1 cellular context compared by ENCODE assay signal in the genomic region with DNA sequence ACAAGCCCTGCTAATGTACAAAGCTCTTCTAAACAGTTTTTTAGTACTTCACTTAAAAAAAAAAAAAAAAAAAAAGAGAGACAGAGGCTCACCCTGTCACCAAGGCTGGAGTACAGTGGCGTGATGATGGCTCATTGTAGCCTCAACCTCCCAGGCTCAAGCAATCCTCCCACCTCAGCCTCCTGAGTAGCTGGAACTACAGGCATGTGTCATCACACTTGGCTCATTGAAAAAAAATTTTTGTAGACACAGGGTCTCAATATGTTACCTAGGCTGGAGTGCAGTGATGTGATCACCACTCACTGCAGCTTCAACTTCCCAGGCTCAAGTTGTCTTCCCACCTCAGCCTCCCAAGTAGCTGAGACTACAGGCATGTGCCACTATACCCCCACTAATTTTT.
TF ChIP-seq lines count a peak whose summit lies in the region.

No MANE protein-coding gene starts in this region.

TF ChIP-seq in GM12878, 131 proteins besides CTCF, POLR2A, EP300 and RAD21 (continued from another document):
- TF ChIP-seq, protein P1, sequence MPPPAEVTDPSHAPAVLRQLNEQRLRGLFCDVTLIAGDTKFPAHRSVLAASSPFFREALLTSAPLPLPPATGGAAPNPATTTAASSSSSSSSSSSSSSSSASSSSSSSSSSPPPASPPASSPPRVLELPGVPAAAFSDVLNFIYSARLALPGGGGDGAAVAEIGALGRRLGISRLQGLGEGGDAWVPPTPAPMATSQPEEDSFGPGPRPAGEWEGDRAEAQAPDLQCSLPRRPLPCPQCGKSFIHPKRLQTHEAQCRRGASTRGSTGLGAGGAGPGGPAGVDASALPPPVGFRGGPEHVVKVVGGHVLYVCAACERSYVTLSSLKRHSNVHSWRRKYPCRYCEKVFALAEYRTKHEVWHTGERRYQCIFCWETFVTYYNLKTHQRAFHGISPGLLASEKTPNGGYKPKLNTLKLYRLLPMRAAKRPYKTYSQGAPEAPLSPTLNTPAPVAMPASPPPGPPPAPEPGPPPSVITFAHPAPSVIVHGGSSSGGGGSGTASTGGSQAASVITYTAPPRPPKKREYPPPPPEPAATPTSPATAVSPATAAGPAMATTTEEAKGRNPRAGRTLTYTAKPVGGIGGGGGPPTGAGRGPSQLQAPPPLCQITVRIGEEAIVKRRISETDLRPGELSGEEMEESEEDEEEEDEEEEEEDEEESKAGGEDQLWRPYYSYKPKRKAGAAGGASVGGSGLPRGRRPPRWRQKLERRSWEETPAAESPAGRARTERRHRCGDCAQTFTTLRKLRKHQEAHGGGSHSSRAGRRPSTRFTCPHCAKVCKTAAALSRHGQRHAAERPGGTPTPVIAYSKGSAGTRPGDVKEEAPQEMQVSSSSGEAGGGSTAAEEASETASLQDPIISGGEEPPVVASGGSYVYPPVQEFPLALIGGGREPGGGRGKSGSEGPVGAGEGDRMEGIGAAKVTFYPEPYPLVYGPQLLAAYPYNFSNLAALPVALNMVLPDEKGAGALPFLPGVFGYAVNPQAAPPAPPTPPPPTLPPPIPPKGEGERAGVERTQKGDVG (CRISPR knock-in tag; IDR thresholded peaks at IDR 0.05), result no peak
- TF ChIP-seq TCF12 (IDR thresholded peaks at IDR 0.05; ENCODE audit: low read depth, low read length), result no peak
- no peak for TF ChIP-seq GABPA (IDR thresholded peaks at IDR 0.05; ENCODE audit: low read depth)
- TF ChIP-seq, protein P2, sequence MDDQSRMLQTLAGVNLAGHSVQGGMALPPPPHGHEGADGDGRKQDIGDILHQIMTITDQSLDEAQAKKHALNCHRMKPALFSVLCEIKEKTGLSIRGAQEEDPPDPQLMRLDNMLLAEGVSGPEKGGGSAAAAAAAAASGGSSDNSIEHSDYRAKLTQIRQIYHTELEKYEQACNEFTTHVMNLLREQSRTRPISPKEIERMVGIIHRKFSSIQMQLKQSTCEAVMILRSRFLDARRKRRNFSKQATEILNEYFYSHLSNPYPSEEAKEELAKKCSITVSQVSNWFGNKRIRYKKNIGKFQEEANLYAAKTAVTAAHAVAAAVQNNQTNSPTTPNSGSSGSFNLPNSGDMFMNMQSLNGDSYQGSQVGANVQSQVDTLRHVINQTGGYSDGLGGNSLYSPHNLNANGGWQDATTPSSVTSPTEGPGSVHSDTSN (IDR thresholded peaks at IDR 0.05; ENCODE audit: insufficient replicate concordance, low read depth, low read length), result no peak
- TF ChIP-seq, protein P3, sequence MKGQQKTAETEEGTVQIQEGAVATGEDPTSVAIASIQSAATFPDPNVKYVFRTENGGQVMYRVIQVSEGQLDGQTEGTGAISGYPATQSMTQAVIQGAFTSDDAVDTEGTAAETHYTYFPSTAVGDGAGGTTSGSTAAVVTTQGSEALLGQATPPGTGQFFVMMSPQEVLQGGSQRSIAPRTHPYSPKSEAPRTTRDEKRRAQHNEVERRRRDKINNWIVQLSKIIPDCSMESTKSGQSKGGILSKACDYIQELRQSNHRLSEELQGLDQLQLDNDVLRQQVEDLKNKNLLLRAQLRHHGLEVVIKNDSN (IDR thresholded peaks at IDR 0.05; ENCODE audit: borderline replicate concordance, extremely low read length, insufficient read depth, low read depth, low read length), result no peak
- no peak for TF ChIP-seq DPF2 (IDR thresholded peaks at IDR 0.05)
- TF ChIP-seq CBFB (IDR thresholded peaks at IDR 0.05; ENCODE audit: low read depth), result no peak
